Comparison of ENCODE assay signal across 1 cellular context in genomic region chr16:57736419-57737281, GRCh38.
TF ChIP-seq lines count a peak whose summit lies in the region.

No MANE protein-coding gene starts in this region.

TF ChIP-seq in K562, 482 proteins besides CTCF, POLR2A, EP300 and RAD21 (continued from another document and continues in another):
- TF ChIP-seq, protein P1, sequence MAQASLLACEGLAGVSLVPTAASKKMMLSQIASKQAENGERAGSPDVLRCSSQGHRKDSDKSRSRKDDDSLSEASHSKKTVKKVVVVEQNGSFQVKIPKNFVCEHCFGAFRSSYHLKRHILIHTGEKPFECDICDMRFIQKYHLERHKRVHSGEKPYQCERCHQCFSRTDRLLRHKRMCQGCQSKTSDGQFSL (CRISPR knock-in tag; IDR thresholded peaks at IDR 0.05), result peak; percentile 73; the same call in 1 of the 2 replicates
- TF ChIP-seq, protein P1 (tag; IDR thresholded peaks at IDR 0.05), result no peak
- TF ChIP-seq, protein P2, sequence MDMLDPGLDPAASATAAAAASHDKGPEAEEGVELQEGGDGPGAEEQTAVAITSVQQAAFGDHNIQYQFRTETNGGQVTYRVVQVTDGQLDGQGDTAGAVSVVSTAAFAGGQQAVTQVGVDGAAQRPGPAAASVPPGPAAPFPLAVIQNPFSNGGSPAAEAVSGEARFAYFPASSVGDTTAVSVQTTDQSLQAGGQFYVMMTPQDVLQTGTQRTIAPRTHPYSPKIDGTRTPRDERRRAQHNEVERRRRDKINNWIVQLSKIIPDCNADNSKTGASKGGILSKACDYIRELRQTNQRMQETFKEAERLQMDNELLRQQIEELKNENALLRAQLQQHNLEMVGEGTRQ (CRISPR knock-in tag; IDR thresholded peaks at IDR 0.05), result peak; percentile 61
- TF ChIP-seq MXI1 (IDR thresholded peaks at IDR 0.05; ENCODE audit: low read depth, low read length) (peak; percentile 76; the same call in 1 of the 2 replicates), BMI1 (IDR thresholded peaks at IDR 0.05; ENCODE audit: low read length) (no peak), RAD51 (IDR thresholded peaks at IDR 0.05; ENCODE audit: borderline replicate concordance, low read depth) (peak; percentile 51; the same call in 1 of the 2 replicates), HDAC1 (IDR thresholded peaks at IDR 0.05) (peak in 1 of 2 experiments; percentile 48; a peak in 1 of 4 replicates), STAT6 (CRISPR knock-in tag; IDR thresholded peaks at IDR 0.05) (0 out of 2 replicates have a peak, but pooled peaks have one; percentile 26), USF1 (CRISPR knock-in tag; IDR thresholded peaks at IDR 0.05) (peak; percentile 78), ATF7 (IDR thresholded peaks at IDR 0.05) (peak; percentile 98), ZNF436 (CRISPR knock-in tag; IDR thresholded peaks at IDR 0.05) (no peak), EP400 (IDR thresholded peaks at IDR 0.05) (peak; percentile 69), ZBTB7A (IDR thresholded peaks at IDR 0.05; ENCODE audit: borderline replicate concordance, control insufficient read depth, low read depth, low read length) (0 out of 2 replicates have a peak, but pooled peaks have one; percentile 15), CBX3 (IDR thresholded peaks at IDR 0.05; ENCODE audit: borderline replicate concordance in 1 of 2, low read length in 2 of 2) (0 out of 3 replicates have a peak, but pooled peaks of 1 of the 2 experiments have one; percentile 9), ZFX (CRISPR knock-in tag; IDR thresholded peaks at IDR 0.05) (0 out of 2 replicates have a peak, but pooled peaks have one; percentile 53), MYNN (IDR thresholded peaks at IDR 0.05) (no peak), MYNN (CRISPR knock-in tag; IDR thresholded peaks at IDR 0.05) (no peak), TOE1 (IDR thresholded peaks at IDR 0.05; ENCODE audit: borderline replicate concordance) (0 out of 2 replicates have a peak, but pooled peaks have one; percentile 8), TOE1 (CRISPR knock-in tag; IDR thresholded peaks at IDR 0.05; ENCODE audit: borderline replicate concordance, low read depth) (no peak), TFAP4 (CRISPR knock-in tag; IDR thresholded peaks at IDR 0.05; ENCODE audit: borderline replicate concordance) (peak; percentile 34; the same call in 1 of the 2 replicates), CBFA2T2 (conservative IDR thresholded peaks at IDR 0.05) (0 out of 2 replicates have a peak, but pooled peaks have one; percentile 1), ZNF3 (CRISPR knock-in tag; IDR thresholded peaks at IDR 0.05) (no peak), RFX7 (CRISPR knock-in tag; IDR thresholded peaks at IDR 0.05) (no peak), MITF (IDR thresholded peaks at IDR 0.05) (no peak), ZNF143 (CRISPR knock-in tag; IDR thresholded peaks at IDR 0.05) (peak; percentile 5; the same call in 1 of the 2 replicates), MCM3 (IDR thresholded peaks at IDR 0.05) (no peak), NFIC (IDR thresholded peaks at IDR 0.05) (no peak), DPF2 (IDR thresholded peaks at IDR 0.05) (0 out of 2 replicates have a peak, but pooled peaks have one; percentile 38), JUNB (CRISPR knock-in tag; conservative IDR thresholded peaks at IDR 0.05) (peak; percentile 74), ZBTB9 (CRISPR knock-in tag; IDR thresholded peaks at IDR 0.05) (0 out of 2 replicates have a peak, but pooled peaks have one; percentile 29), CEBPG (CRISPR knock-in tag; IDR thresholded peaks at IDR 0.05) (peak; percentile 61), CEBPG (tag; conservative IDR thresholded peaks at IDR 0.05 in 1 of 2, IDR thresholded peaks at IDR 0.05 in 1 of 2) (no peak)
- TF ChIP-seq, protein P3, sequence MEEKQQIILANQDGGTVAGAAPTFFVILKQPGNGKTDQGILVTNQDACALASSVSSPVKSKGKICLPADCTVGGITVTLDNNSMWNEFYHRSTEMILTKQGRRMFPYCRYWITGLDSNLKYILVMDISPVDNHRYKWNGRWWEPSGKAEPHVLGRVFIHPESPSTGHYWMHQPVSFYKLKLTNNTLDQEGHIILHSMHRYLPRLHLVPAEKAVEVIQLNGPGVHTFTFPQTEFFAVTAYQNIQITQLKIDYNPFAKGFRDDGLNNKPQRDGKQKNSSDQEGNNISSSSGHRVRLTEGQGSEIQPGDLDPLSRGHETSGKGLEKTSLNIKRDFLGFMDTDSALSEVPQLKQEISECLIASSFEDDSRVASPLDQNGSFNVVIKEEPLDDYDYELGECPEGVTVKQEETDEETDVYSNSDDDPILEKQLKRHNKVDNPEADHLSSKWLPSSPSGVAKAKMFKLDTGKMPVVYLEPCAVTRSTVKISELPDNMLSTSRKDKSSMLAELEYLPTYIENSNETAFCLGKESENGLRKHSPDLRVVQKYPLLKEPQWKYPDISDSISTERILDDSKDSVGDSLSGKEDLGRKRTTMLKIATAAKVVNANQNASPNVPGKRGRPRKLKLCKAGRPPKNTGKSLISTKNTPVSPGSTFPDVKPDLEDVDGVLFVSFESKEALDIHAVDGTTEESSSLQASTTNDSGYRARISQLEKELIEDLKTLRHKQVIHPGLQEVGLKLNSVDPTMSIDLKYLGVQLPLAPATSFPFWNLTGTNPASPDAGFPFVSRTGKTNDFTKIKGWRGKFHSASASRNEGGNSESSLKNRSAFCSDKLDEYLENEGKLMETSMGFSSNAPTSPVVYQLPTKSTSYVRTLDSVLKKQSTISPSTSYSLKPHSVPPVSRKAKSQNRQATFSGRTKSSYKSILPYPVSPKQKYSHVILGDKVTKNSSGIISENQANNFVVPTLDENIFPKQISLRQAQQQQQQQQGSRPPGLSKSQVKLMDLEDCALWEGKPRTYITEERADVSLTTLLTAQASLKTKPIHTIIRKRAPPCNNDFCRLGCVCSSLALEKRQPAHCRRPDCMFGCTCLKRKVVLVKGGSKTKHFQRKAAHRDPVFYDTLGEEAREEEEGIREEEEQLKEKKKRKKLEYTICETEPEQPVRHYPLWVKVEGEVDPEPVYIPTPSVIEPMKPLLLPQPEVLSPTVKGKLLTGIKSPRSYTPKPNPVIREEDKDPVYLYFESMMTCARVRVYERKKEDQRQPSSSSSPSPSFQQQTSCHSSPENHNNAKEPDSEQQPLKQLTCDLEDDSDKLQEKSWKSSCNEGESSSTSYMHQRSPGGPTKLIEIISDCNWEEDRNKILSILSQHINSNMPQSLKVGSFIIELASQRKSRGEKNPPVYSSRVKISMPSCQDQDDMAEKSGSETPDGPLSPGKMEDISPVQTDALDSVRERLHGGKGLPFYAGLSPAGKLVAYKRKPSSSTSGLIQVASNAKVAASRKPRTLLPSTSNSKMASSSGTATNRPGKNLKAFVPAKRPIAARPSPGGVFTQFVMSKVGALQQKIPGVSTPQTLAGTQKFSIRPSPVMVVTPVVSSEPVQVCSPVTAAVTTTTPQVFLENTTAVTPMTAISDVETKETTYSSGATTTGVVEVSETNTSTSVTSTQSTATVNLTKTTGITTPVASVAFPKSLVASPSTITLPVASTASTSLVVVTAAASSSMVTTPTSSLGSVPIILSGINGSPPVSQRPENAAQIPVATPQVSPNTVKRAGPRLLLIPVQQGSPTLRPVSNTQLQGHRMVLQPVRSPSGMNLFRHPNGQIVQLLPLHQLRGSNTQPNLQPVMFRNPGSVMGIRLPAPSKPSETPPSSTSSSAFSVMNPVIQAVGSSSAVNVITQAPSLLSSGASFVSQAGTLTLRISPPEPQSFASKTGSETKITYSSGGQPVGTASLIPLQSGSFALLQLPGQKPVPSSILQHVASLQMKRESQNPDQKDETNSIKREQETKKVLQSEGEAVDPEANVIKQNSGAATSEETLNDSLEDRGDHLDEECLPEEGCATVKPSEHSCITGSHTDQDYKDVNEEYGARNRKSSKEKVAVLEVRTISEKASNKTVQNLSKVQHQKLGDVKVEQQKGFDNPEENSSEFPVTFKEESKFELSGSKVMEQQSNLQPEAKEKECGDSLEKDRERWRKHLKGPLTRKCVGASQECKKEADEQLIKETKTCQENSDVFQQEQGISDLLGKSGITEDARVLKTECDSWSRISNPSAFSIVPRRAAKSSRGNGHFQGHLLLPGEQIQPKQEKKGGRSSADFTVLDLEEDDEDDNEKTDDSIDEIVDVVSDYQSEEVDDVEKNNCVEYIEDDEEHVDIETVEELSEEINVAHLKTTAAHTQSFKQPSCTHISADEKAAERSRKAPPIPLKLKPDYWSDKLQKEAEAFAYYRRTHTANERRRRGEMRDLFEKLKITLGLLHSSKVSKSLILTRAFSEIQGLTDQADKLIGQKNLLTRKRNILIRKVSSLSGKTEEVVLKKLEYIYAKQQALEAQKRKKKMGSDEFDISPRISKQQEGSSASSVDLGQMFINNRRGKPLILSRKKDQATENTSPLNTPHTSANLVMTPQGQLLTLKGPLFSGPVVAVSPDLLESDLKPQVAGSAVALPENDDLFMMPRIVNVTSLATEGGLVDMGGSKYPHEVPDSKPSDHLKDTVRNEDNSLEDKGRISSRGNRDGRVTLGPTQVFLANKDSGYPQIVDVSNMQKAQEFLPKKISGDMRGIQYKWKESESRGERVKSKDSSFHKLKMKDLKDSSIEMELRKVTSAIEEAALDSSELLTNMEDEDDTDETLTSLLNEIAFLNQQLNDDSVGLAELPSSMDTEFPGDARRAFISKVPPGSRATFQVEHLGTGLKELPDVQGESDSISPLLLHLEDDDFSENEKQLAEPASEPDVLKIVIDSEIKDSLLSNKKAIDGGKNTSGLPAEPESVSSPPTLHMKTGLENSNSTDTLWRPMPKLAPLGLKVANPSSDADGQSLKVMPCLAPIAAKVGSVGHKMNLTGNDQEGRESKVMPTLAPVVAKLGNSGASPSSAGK (IDR thresholded peaks at IDR 0.05), result 0 out of 2 replicates have a peak, but pooled peaks have one; percentile 59
- TF ChIP-seq, protein P4, sequence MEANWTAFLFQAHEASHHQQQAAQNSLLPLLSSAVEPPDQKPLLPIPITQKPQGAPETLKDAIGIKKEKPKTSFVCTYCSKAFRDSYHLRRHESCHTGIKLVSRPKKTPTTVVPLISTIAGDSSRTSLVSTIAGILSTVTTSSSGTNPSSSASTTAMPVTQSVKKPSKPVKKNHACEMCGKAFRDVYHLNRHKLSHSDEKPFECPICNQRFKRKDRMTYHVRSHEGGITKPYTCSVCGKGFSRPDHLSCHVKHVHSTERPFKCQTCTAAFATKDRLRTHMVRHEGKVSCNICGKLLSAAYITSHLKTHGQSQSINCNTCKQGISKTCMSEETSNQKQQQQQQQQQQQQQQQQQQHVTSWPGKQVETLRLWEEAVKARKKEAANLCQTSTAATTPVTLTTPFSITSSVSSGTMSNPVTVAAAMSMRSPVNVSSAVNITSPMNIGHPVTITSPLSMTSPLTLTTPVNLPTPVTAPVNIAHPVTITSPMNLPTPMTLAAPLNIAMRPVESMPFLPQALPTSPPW (CRISPR knock-in tag; IDR thresholded peaks at IDR 0.05), result peak; percentile 30; the same call in 1 of the 2 replicates
